ENCODE assay signal across 10 cellular contexts in genomic region chr2:181977661-181978350, GRCh38. TPM values are rescaled to one million over a fixed set of nuclear protein-coding genes. Genes with fewer than 3 reads are reported as not detected.
DNase-seq lines count a peak whose midpoint lies in the region; ATAC-seq and FAIRE-seq lines count a peak whose summit lies in the region.
"Had no signal": no experiment of that assay in that cellular context is flagged by ENCODE, and none has a peak within 500 bp of the region (broad histone marks: within the 10 kb centered on the region; RNA-seq: fewer than 3 reads in every experiment).

No MANE protein-coding gene starts in this region.

- no peak overlapping the region for H3K27ac ChIP-seq in neuronal stem cell (replicated peaks; ENCODE audit: low read length)

- peaks cover 0 to 2% (median 0%) of the 10 kb centered on the region in 3 experiments for H3K27me3 ChIP-seq in neuronal stem cell (ENCODE audit: control insufficient read depth in 3 of 3, insufficient read depth in 3 of 3, low read depth in 1 of 3, low read length in 3 of 3)

- H3K36me3 ChIP-seq in neuronal stem cell (replicated peaks in 1 of 2; ENCODE audit: control insufficient read depth in 2 of 2, insufficient read depth in 2 of 2, low read length in 2 of 2), result no peaks in the 10 kb centered on the region

- no peak overlapping the region for H3K4ac ChIP-seq in neuronal stem cell (ENCODE audit: low read length)

- H2BK15ac ChIP-seq in neuronal stem cell (ENCODE audit: low read length), result no peak overlapping the region

- ATAC-seq in GM19452 (IDR thresholded peaks at IDR 0.05; ENCODE audit: unreplicated experiment), result peak; percentile 71

- H3K9ac ChIP-seq in neuronal stem cell (ENCODE audit: low read depth, low read length, poor library complexity), result no peak overlapping the region

- no peak overlapping the region for H3K4me2 ChIP-seq in neuronal stem cell (ENCODE audit: insufficient read depth, low read length, poor library complexity, severe bottlenecking)

- no peak overlapping the region for H3K18ac ChIP-seq in neuronal stem cell (ENCODE audit: low read length)

- no peak overlapping the region for H2AFZ ChIP-seq in neuronal stem cell (ENCODE audit: low read length)

- H4K91ac ChIP-seq in neuronal stem cell (ENCODE audit: low read depth, low read length, poor library complexity), result no peak overlapping the region

- H3K23ac ChIP-seq in neuronal stem cell (ENCODE audit: low read depth, low read length, poor library complexity), result no peak overlapping the region

- no peak overlapping the region for H3K14ac ChIP-seq in neuronal stem cell (ENCODE audit: low read length)

- H3K4me3 ChIP-seq in neuronal stem cell (ENCODE audit: low read length in 2 of 2), result no peak overlapping the region

- peaks cover 0 to 2% of the 10 kb centered on the region in 2 donors for H3K9me3 ChIP-seq in neuronal stem cell (replicated peaks in 1 of 2; ENCODE audit: control insufficient read depth in 2 of 2, insufficient read depth in 1 of 2, low read depth in 1 of 2, low read length in 2 of 2)

- H2BK5ac ChIP-seq in neuronal stem cell (ENCODE audit: low read length), result no peak overlapping the region

- no peaks in the 10 kb centered on the region for H3K79me1 ChIP-seq in neuronal stem cell (ENCODE audit: low read depth, low read length)

- no peak overlapping the region for H2BK12ac ChIP-seq in neuronal stem cell (ENCODE audit: low read length)

- H2BK120ac ChIP-seq in neuronal stem cell (ENCODE audit: low read depth, low read length), result no peak overlapping the region

- no CpG with 5 or more reads among the region's 5 CpGs for WGBS in neuronal stem cell (ENCODE audit: extremely low coverage in 2 of 2, insufficient read length in 2 of 2, insufficient replicate concordance in 1 of 2), 2 donors

- H3K4me1 ChIP-seq in neuronal stem cell (ENCODE audit: control insufficient read depth in 2 of 2, insufficient read depth in 1 of 2, low read depth in 1 of 2, low read length in 2 of 2), result no peaks in the 10 kb centered on the region

- no peak overlapping the region for H2AK5ac ChIP-seq in neuronal stem cell (ENCODE audit: low read depth, low read length)

- FAIRE-seq in HTR-8/SVneo (lab: Jason Lieb, UNC), result no peak
- FAIRE-seq: endothelial cell of umbilical vein, H1 had no signal

- no peak overlapping the region for H4K8ac ChIP-seq in neuronal stem cell (ENCODE audit: low read depth, low read length)

- DNase-seq in COLO829 (ENCODE audit: low spot score) (peak; percentile 43), HTR-8/SVneo (ENCODE audit: insufficient read length, low spot score) (peak; percentile 22), glomerular visceral epithelial cell (ENCODE audit: extremely low spot score) (peak; percentile 38), NCI-H2227 treated with DMSO at 0.1 percent for 48 hours (lab: John Stamatoyannopoulos, UW) (no peak), OCI-M2 (lab: John Stamatoyannopoulos, UW; ENCODE audit: unreplicated experiment) (no peak), neuronal stem cell (ENCODE audit: low spot score) (no peak), NCI-H2196 (lab: John Stamatoyannopoulos, UW; ENCODE audit: unreplicated experiment) (no peak)

RNA-seq across cellular contexts. Expression of gene PPP1R1C, which starts 7.8 kb away (rescaled TPM):
- 2.6 TPM for polyA plus RNA-seq in neuronal stem cell (2013, experiment 1 of 2)
- polyA plus RNA-seq in neuronal stem cell (2013, experiment 2 of 2), result 2.9 TPM

Comparison
In these comparisons a context has a peak if more than half of its experiments do, and no peak if none do; other contexts are left out.
1. DNase-seq: peak in COLO829 (single experiment), HTR-8/SVneo (single experiment) and glomerular visceral epithelial cell (single experiment); none in NCI-H2227 treated with DMSO at 0.1 percent for 48 hours (single experiment), OCI-M2 (single experiment), neuronal stem cell (single experiment) and NCI-H2196 (single experiment).